Comparison of ENCODE assay signal across 8 cellular contexts in the genomic region with DNA sequence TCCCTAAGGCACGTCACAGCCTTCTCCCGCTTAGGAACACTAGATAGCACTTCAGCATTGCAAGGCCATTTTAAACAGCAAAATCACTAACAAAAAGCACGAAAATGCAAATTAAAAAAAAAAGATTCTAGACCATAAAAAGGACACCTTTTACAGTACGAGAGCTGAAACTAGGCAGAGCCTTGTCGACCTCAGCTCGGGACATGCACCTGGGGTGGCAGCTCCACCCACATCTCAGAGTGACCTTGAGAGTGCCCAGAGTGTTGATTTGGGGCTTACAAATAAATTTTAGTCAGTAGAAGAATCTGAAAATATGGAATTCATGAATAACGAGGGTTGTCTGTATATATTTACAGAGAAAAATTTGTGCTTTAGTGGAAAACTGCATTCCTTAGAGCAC. TPM values are rescaled to one million over a fixed set of nuclear protein-coding genes. Genes with fewer than 3 reads are reported as not detected.
DNase-seq lines count a peak whose midpoint lies in the region; ATAC-seq and TF ChIP-seq lines count a peak whose summit lies in the region.

No MANE protein-coding gene starts in this region.

- H3K9me3 ChIP-seq in spleen: no peaks in the 10 kb centered on the region

- H3K4me1 Mint-ChIP-seq in T-helper 2 cell treated with Interferon-gamma antibody and Interleukin-4, amounts not matched to agents 5 μg/mL and 100 μg/mL, for 36 hours (ENCODE audit: low read depth): peaks cover 14% of the 10 kb centered on the region

- no peak for DNase-seq in T-helper 2 cell treated with Interferon-gamma antibody and Interleukin-4, amounts not matched to agents 5 μg/mL and 100 μg/mL, for 36 hours (ENCODE audit: low spot score)
- DNase-seq in T-helper 2 cell: no peak
- DNase-seq in foreskin fibroblast: no peak
- DNase-seq in spleen: peak; percentile 43
- DNase-seq in HuH-7 (ENCODE audit: low spot score): no peak
- no peak for DNase-seq in left colon

- no peak overlapping the region for H3K27ac Mint-ChIP-seq in T-helper 2 cell treated with Interferon-gamma antibody and Interleukin-4, amounts not matched to agents 5 μg/mL and 100 μg/mL, for 36 hours

- H3K4me3 ChIP-seq in WI38 (ENCODE audit: low read depth, low read length): peak overlapping the region; percentile 75
- peak overlapping the region; percentile 75 to 82 for H3K4me3 ChIP-seq in foreskin fibroblast (ENCODE audit: low read depth in 1 of 2, low read length in 2 of 2)
- peak overlapping the region; percentile 71 to 94 (median 80) for H3K4me3 ChIP-seq in spleen

- H3K4me3 Mint-ChIP-seq in T-helper 2 cell treated with Interferon-gamma antibody and Interleukin-4, amounts not matched to agents 5 μg/mL and 100 μg/mL, for 36 hours: peak overlapping the region; percentile 93

- 66 to 73% (median 69%) methylated on average over 7 of the region's 7 CpGs for WGBS in spleen, 5 donors

- intact Hi-C loops in spleen (cut with DNase I; ENCODE audit: low total_unique reads) (no loop called here), left colon (cut with DNase I, micrococcal nuclease) (no loop called here)

- peaks cover 9 to 33% (median 21%) of the 10 kb centered on the region in 6 donors for H3K4me1 ChIP-seq in spleen

- H3K27me3 Mint-ChIP-seq in T-helper 2 cell treated with Interferon-gamma antibody and Interleukin-4, amounts not matched to agents 5 μg/mL and 100 μg/mL, for 36 hours (ENCODE audit: low read depth): peaks cover 6% of the 10 kb centered on the region

- H3K27me3 ChIP-seq in spleen (replicated peaks in 1 of 7): no peaks in the 10 kb centered on the region

- TF ChIP-seq POLR2A in spleen (IDR thresholded peaks at IDR 0.05): no peak

- peaks cover 0 to 31% (median 20%) of the 10 kb centered on the region in 6 donors for H3K36me3 ChIP-seq in spleen

- H3K27ac ChIP-seq in spleen: peak overlapping the region in 4 of 8 donors; percentile 74 to 90 (median 84)

- H3K9me3 Mint-ChIP-seq in T-helper 2 cell treated with Interferon-gamma antibody and Interleukin-4, amounts not matched to agents 5 μg/mL and 100 μg/mL, for 36 hours: no peaks in the 10 kb centered on the region

- peaks cover 25% of the 10 kb centered on the region for H3K36me3 Mint-ChIP-seq in T-helper 2 cell treated with Interferon-gamma antibody and Interleukin-4, amounts not matched to agents 5 μg/mL and 100 μg/mL, for 36 hours (ENCODE audit: low read depth)

- TF ChIP-seq CTCF in WI38 (IDR thresholded peaks at IDR 0.05; ENCODE audit: low read depth, low read length) (no peak), foreskin fibroblast (IDR thresholded peaks at IDR 0.05; ENCODE audit: low read depth, low read length) (no peak), spleen (IDR thresholded peaks at IDR 0.05 in 8 of 11, conservative IDR thresholded peaks at IDR 0.05 in 3 of 11) (no peak)

- no peak for ATAC-seq in GM21723 (IDR thresholded peaks at IDR 0.05; ENCODE audit: unreplicated experiment)
- no peak for ATAC-seq in left colon

RNA-seq across cellular contexts. Expression of gene MRPS24, which starts 1.1 kb away (rescaled TPM):
- total RNA-seq in spleen (10 to 100 TPM; 40.7 to 99.0 (median 50.3) TPM), left colon (10 to 100 TPM; 90.9 to 94.7 TPM)
- 100 to 1,000 TPM in 2 of 3 donors, 10 to 100 TPM in 1; 73.8 to 121 (median 115) TPM for polyA plus RNA-seq in spleen

RNA-seq across cellular contexts. Expression of gene URGCP, which starts 38.2 kb away (rescaled TPM):
- total RNA-seq in spleen (10 to 100 TPM; 19.8 to 32.1 (median 26.5) TPM), left colon (10 to 100 TPM; 63.3 to 75.7 TPM)
- polyA plus RNA-seq in spleen: 10 to 100 TPM in 2 of 3 donors, 1 to 10 TPM in 1; 8.6 to 21.6 (median 15.3) TPM

RNA-seq across cellular contexts. Expression of gene UBE2D4, which starts 58.1 kb away (rescaled TPM):
- total RNA-seq in spleen: 10 to 100 TPM; 12.3 to 19.5 (median 15.9) TPM
- 10 to 100 TPM in 1 of 3 donors, 1 to 10 TPM in 2; 8.2 to 12.8 (median 9.6) TPM for polyA plus RNA-seq in spleen
- total RNA-seq in left colon: 10 to 100 TPM in 1 of 2 donors, 1 to 10 TPM in 1; 9.2 to 13.1 TPM
